In the genomic region with DNA sequence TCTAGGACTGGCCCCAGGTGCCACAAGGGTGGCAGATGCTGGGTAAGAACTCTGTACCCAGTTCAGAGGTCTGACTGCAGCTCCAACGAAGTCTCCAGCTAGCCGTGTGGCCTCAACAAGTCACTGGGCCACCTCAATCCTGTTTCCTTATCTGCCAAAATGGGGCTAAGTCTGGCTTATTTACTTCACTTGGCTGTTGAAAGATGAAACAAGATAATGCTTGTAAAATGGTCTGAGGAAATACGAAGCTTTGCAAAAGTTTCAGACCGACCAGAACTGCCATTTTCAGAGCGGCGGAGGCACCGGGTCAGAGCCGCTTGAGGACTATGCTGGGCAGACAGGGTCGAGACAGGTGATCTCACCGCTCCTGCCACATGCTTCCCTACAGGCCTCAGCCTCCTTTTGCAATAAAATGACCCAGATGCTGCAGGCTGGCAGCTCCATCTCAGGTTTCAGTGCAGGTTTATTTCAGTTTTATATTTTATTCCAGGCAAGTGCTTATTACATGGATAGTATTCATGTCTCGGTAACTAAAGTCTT, we compare ENCODE assay signal across 14 cellular contexts. TPM values are rescaled to one million over a fixed set of nuclear protein-coding genes. Genes with fewer than 3 reads are reported as not detected.
DNase-seq lines count a peak whose midpoint lies in the region; ATAC-seq, FAIRE-seq and TF ChIP-seq lines count a peak whose summit lies in the region.
"Had no signal": no experiment of that assay in that cellular context is flagged by ENCODE, and none has a peak within 500 bp of the region (broad histone marks: within the 10 kb centered on the region; RNA-seq: fewer than 3 reads in every experiment).

No MANE protein-coding gene starts in this region.

- FAIRE-seq in GM19239 (lab: Jason Lieb, UNC), result no peak

- intact Hi-C loops in naive thymus-derived CD4-positive, alpha-beta T cell (cut with micrococcal nuclease), result no loop called here

- H3K4me3 Mint-ChIP-seq in central memory CD8-positive, alpha-beta T cell, result no peak overlapping the region
- H3K4me3 Mint-ChIP-seq in naive thymus-derived CD4-positive, alpha-beta T cell, result no peak overlapping the region
- H3K4me3 Mint-ChIP-seq in osteocyte (ENCODE audit: unreplicated experiment), result no peak overlapping the region
- H3K4me3 Mint-ChIP-seq: H9 had no signal

- no peak for TF ChIP-seq CTCF in 22Rv1 (IDR thresholded peaks at IDR 0.05)
- no peak for TF ChIP-seq CTCF in HEK293 (tag by site-specific recombination; IDR thresholded peaks at IDR 0.05)
- no peak for TF ChIP-seq CTCF in osteocyte (IDR thresholded peaks at IDR 0.05)

- DNase-seq in central memory CD8-positive, alpha-beta T cell (ENCODE audit: low spot score in 2 of 2), result no peak
- DNase-seq in naive thymus-derived CD4-positive, alpha-beta T cell, result no peak
- no peak for DNase-seq in osteocyte (ENCODE audit: extremely low spot score, unreplicated experiment)
- DNase-seq in effector CD4-positive, alpha-beta T cell, result no peak
- no peak for DNase-seq in GM19239 (ENCODE audit: insufficient read length, low spot score)
- DNase-seq: adrenal gland, H9, left lung, NCI-H748 treated with DMSO at 0.1 percent for 48 hours, ovary, SHP77 treated with DMSO at 0.1 percent for 48 hours had no signal

- H3K9me3 ChIP-seq in HEK293 (ENCODE audit: control insufficient read depth, insufficient read depth, low read depth, low read length), result no peaks in the 10 kb centered on the region
- H3K9me3 ChIP-seq in naive thymus-derived CD4-positive, alpha-beta T cell (ENCODE audit: control insufficient read depth in 2 of 3, low read length in 3 of 3), result no peaks in the 10 kb centered on the region
- H3K9me3 ChIP-seq: adrenal gland, left lung, ovary had no signal

- no peak for ATAC-seq in central memory CD8-positive, alpha-beta T cell (replicated peaks; ENCODE audit: extremely low read depth, poor library complexity, severe bottlenecking)
- ATAC-seq in naive thymus-derived CD4-positive, alpha-beta T cell, result no peak
- ATAC-seq in HG03354 (IDR thresholded peaks at IDR 0.05; ENCODE audit: poor library complexity, severe bottlenecking, unreplicated experiment), result no peak
- ATAC-seq: left lung had no signal

- H3K27ac Mint-ChIP-seq in central memory CD8-positive, alpha-beta T cell (ENCODE audit: low read depth), result peak overlapping the region; percentile 84
- H3K27ac Mint-ChIP-seq in naive thymus-derived CD4-positive, alpha-beta T cell, result peak overlapping the region in 7 of 9 donors; percentile 1 to 63 (median 32)
- H3K27ac Mint-ChIP-seq in osteocyte (ENCODE audit: unreplicated experiment), result no peak overlapping the region

- no peaks in the 10 kb centered on the region for H3K9me3 Mint-ChIP-seq in central memory CD8-positive, alpha-beta T cell
- no peaks in the 10 kb centered on the region for H3K9me3 Mint-ChIP-seq in naive thymus-derived CD4-positive, alpha-beta T cell
- no peaks in the 10 kb centered on the region for H3K9me3 Mint-ChIP-seq in osteocyte (ENCODE audit: unreplicated experiment)
- H3K9me3 Mint-ChIP-seq: H9 had no signal

- CTCF ChIA-PET in HEK293 (lab: Yijun Ruan, JAX), result interaction anchor here (0.6 to 12.5 kb wide), 19 partner anchors 9 to 659 kb away, joined by 3 to 470 read pairs (median 7); a partner anchor contains a TSS
- CTCF ChIA-PET in naive thymus-derived CD4-positive, alpha-beta T cell (lab: Charles Lee), result interaction anchor here (0.7 to 7.6 kb wide), 10 partner anchors 8 to 331 kb away, joined by 3 to 256 read pairs (median 10); a partner anchor contains a TSS

- POLR2A ChIA-PET in HEK293 (lab: Yijun Ruan, JAX), result interaction anchor here (1.4 to 3.3 kb wide), 5 partner anchors 9 to 33 kb away, joined by 4 to 42 read pairs (median 9); no protein-coding TSS in a partner anchor
- POLR2A ChIA-PET in naive thymus-derived CD4-positive, alpha-beta T cell (lab: Charles Lee), result interaction anchor here (0.7 to 4.9 kb wide), 5 partner anchors 9 to 47 kb away, joined by 3 to 50 read pairs (median 11); a partner anchor contains a TSS

- peaks cover 0 to 36% of the 10 kb centered on the region in 2 experiments; a peak in 2 of 3 replicates for H3K36me3 ChIP-seq in HEK293 (ENCODE audit: control insufficient read depth in 2 of 2, insufficient read depth in 1 of 2, low read length in 2 of 2)
- peaks cover 0 to 62% (median 0%) of the 10 kb centered on the region in 3 experiments for H3K36me3 ChIP-seq in naive thymus-derived CD4-positive, alpha-beta T cell (ENCODE audit: control insufficient read depth in 2 of 3, insufficient read depth in 3 of 3, low read length in 3 of 3)
- H3K36me3 ChIP-seq: ovary had no signal

- H3K4me1 ChIP-seq in HEK293 (ENCODE audit: control insufficient read depth, insufficient read depth, low read length), result peaks cover 14% of the 10 kb centered on the region
- H3K4me1 ChIP-seq in naive thymus-derived CD4-positive, alpha-beta T cell (ENCODE audit: control insufficient read depth in 2 of 2, insufficient read depth in 2 of 2, low read length in 2 of 2), result peaks cover 0 to 5% of the 10 kb centered on the region in 2 donors

- H3K27ac ChIP-seq in 22Rv1 (peak overlapping the region; percentile 49), HEK293 (ENCODE audit: extremely low read depth, low read depth, low read length) (peak overlapping the region; percentile 7)
- H3K27ac ChIP-seq in naive thymus-derived CD4-positive, alpha-beta T cell (ENCODE audit: low read depth, low read length), result peak overlapping the region; percentile 27

- no peaks in the 10 kb centered on the region for H3K27me3 ChIP-seq in naive thymus-derived CD4-positive, alpha-beta T cell (ENCODE audit: control insufficient read depth in 2 of 2, insufficient read depth in 2 of 2, low read length in 2 of 2)
- H3K27me3 ChIP-seq: adrenal gland, left lung, ovary had no signal

- H3K4me3 ChIP-seq in HEK293 (ENCODE audit: low read depth, low read length), result no peak overlapping the region
- H3K4me3 ChIP-seq in naive thymus-derived CD4-positive, alpha-beta T cell (ENCODE audit: low read length), result no peak overlapping the region
- H3K4me3 ChIP-seq: adrenal gland, left lung, ovary had no signal

- H3K27me3 Mint-ChIP-seq in central memory CD8-positive, alpha-beta T cell, result no peaks in the 10 kb centered on the region
- no peaks in the 10 kb centered on the region for H3K27me3 Mint-ChIP-seq in naive thymus-derived CD4-positive, alpha-beta T cell
- H3K27me3 Mint-ChIP-seq in osteocyte (ENCODE audit: unreplicated experiment), result no peaks in the 10 kb centered on the region

- H3K36me3 Mint-ChIP-seq in central memory CD8-positive, alpha-beta T cell (ENCODE audit: insufficient read depth), result peaks cover 19% of the 10 kb centered on the region
- H3K36me3 Mint-ChIP-seq in naive thymus-derived CD4-positive, alpha-beta T cell, result peaks cover 0 to 8% (median 7%) of the 10 kb centered on the region in 5 donors
- H3K36me3 Mint-ChIP-seq in osteocyte (ENCODE audit: unreplicated experiment), result peaks cover 13% of the 10 kb centered on the region

- peaks cover 7% of the 10 kb centered on the region for H3K4me1 Mint-ChIP-seq in central memory CD8-positive, alpha-beta T cell
- peaks cover 5 to 12% (median 8%) of the 10 kb centered on the region in 7 donors for H3K4me1 Mint-ChIP-seq in naive thymus-derived CD4-positive, alpha-beta T cell
- H3K4me1 Mint-ChIP-seq in osteocyte (ENCODE audit: unreplicated experiment), result peaks cover 18% of the 10 kb centered on the region

TF ChIP-seq in HEK293, 187 proteins besides CTCF, POLR2A, EP300 and RAD21 (continues in another document):
- TF ChIP-seq ZNF184 (tag by site-specific recombination; IDR thresholded peaks at IDR 0.05), result no peak
- 0 out of 2 replicates have a peak, but pooled peaks have one; percentile 11 for TF ChIP-seq ZNF366 (tag by site-specific recombination; conservative IDR thresholded peaks at IDR 0.05)
- TF ChIP-seq ZNF341 (tag by site-specific recombination; IDR thresholded peaks at IDR 0.05; ENCODE audit: low read depth), result 0 out of 2 replicates have a peak, but pooled peaks have one; percentile 14
- 0 out of 2 replicates have a peak, but pooled peaks have one; percentile 25 for TF ChIP-seq BCL11A (tag by site-specific recombination; IDR thresholded peaks at IDR 0.05; ENCODE audit: low read depth)
- TF ChIP-seq, protein P1, sequence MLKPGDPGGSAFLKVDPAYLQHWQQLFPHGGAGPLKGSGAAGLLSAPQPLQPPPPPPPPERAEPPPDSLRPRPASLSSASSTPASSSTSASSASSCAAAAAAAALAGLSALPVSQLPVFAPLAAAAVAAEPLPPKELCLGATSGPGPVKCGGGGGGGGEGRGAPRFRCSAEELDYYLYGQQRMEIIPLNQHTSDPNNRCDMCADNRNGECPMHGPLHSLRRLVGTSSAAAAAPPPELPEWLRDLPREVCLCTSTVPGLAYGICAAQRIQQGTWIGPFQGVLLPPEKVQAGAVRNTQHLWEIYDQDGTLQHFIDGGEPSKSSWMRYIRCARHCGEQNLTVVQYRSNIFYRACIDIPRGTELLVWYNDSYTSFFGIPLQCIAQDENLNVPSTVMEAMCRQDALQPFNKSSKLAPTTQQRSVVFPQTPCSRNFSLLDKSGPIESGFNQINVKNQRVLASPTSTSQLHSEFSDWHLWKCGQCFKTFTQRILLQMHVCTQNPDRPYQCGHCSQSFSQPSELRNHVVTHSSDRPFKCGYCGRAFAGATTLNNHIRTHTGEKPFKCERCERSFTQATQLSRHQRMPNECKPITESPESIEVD (tag by site-specific recombination; IDR thresholded peaks at IDR 0.05), result 0 out of 2 replicates have a peak, but pooled peaks have one; percentile 55

RNA-seq across cellular contexts. Expression of a gene that starts 17.2 kb away (rescaled TPM):
- total RNA-seq in naive thymus-derived CD4-positive, alpha-beta T cell, result 100 to 1,000 TPM in 1 of 5 experiments, 10 to 100 TPM in 4; 31.4 to 106 (median 55.5) TPM
- 1 to 10 TPM in 1 of 2 donors, under 1 TPM in 1; 0.65 to 1.0 TPM for polyA plus RNA-seq in naive thymus-derived CD4-positive, alpha-beta T cell
- 30.4 and 35.6 TPM in 2 replicates for total RNA-seq in osteocyte

RNA-seq across cellular contexts. Expression of a gene that starts 46.4 kb away (rescaled TPM):
- total RNA-seq in naive thymus-derived CD4-positive, alpha-beta T cell, result 100 to 1,000 TPM in 4 of 5 experiments, 10 to 100 TPM in 1; 70.8 to 151 (median 138) TPM
- polyA plus RNA-seq in naive thymus-derived CD4-positive, alpha-beta T cell, result 10 to 100 TPM in 1 of 2 donors, 1 to 10 TPM in 1; 9.4 to 22.7 TPM
- total RNA-seq in osteocyte, result 49.6 and 56.0 TPM in 2 replicates

RNA-seq across cellular contexts. Expression of a gene that starts 47.4 kb away (rescaled TPM):
- 10 to 100 TPM; 22.9 to 42.8 (median 30.0) TPM for total RNA-seq in naive thymus-derived CD4-positive, alpha-beta T cell
- 10 to 100 TPM; 13.1 to 21.6 TPM for polyA plus RNA-seq in naive thymus-derived CD4-positive, alpha-beta T cell
- 26.3 and 27.5 TPM in 2 replicates for total RNA-seq in osteocyte
